8 cellular contexts compared by ENCODE assay signal in genomic region chr2:106638043-106638442, GRCh38.
DNase-seq lines count a peak whose midpoint lies in the region; ATAC-seq, FAIRE-seq and TF ChIP-seq lines count a peak whose summit lies in the region.

No MANE protein-coding gene starts in this region.

- TF ChIP-seq CTCF in AG09319 (IDR thresholded peaks at IDR 0.05; ENCODE audit: low read depth, low read length): peak; percentile 31

- ATAC-seq in SK-N-SH treated with all-trans-retinoic acid at 6 μM for 48 hours: peak; percentile 62; the same call in 2 of the 3 replicates
- ATAC-seq in GM18520 (IDR thresholded peaks at IDR 0.05; ENCODE audit: unreplicated experiment): no peak

- peak; percentile 96 for FAIRE-seq in islet of Langerhans (lab: Jason Lieb, UNC)

- DNase-seq in AG09319 (ENCODE audit: extremely low read depth, low read depth) (no peak), HS-27A (ENCODE audit: low read depth) (peak; percentile 2), NK-92 (lab: John Stamatoyannopoulos, UW; ENCODE audit: unreplicated experiment) (no peak)
- no peak for DNase-seq in activated CD8-positive, alpha-beta memory T cell treated with anti-CD3 and anti-CD28 coated beads, Interleukin-2, amount 50 U/mL, for 4 hours
- no peak for DNase-seq in activated naive CD4-positive, alpha-beta T cell (lab: John Stamatoyannopoulos, UW)

TF ChIP-seq in SK-N-SH treated with all-trans-retinoic acid at 6 μM for 48 hours, 23 proteins besides CTCF, POLR2A, EP300 and RAD21:
- TF ChIP-seq ZFP3 (CRISPR knock-in tag; IDR thresholded peaks at IDR 0.05): no peak
- TF ChIP-seq BACH2 (CRISPR knock-in tag; IDR thresholded peaks at IDR 0.05; ENCODE audit: borderline replicate concordance): no peak
- no peak for TF ChIP-seq PPARA (CRISPR knock-in tag; IDR thresholded peaks at IDR 0.05; ENCODE audit: borderline replicate concordance)
- TF ChIP-seq TSHZ2 (CRISPR knock-in tag; IDR thresholded peaks at IDR 0.05): no peak
- no peak for TF ChIP-seq TOX (CRISPR knock-in tag; IDR thresholded peaks at IDR 0.05; ENCODE audit: borderline replicate concordance)
- no peak for TF ChIP-seq ZNF565 (CRISPR knock-in tag; conservative IDR thresholded peaks at IDR 0.05; ENCODE audit: low read depth)
- TF ChIP-seq PATZ1 (CRISPR knock-in tag; IDR thresholded peaks at IDR 0.05; ENCODE audit: borderline replicate concordance): no peak
- TF ChIP-seq ISL1 (CRISPR knock-in tag; IDR thresholded peaks at IDR 0.05): no peak
- no peak for TF ChIP-seq CSDC2 (CRISPR knock-in tag; IDR thresholded peaks at IDR 0.05)
- no peak for TF ChIP-seq SNAI2 (CRISPR knock-in tag; IDR thresholded peaks at IDR 0.05)
- TF ChIP-seq ZNF70 (CRISPR knock-in tag; IDR thresholded peaks at IDR 0.05): no peak
- TF ChIP-seq GLIS3 (CRISPR knock-in tag; IDR thresholded peaks at IDR 0.05): no peak
- no peak for TF ChIP-seq ZFP30 (CRISPR knock-in tag; IDR thresholded peaks at IDR 0.05)
TF ChIP-seq in SK-N-SH treated with all-trans-retinoic acid at 6 μM for 48 hours: peak in this region for 0.
